1 cellular context compared by ENCODE assay signal in the genomic region with DNA sequence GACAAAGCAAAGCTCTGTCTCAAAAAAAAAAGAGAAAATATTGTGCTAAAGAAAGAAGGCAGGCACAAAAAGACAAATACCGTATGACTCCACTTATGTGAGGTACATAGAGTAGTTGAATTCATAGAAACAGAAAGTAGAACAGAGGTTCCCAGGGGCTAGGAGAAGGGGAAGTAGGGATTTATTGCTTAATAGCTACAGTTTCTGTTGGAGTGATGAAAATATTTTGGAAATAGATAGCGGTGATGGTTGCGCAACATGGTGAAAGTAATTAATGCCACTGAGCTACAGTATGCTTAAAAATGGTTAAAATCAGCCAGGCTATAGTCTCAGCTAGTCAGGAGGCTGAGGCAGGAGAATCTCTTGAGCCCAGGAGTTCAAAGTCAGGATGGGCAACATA.
TF ChIP-seq lines count a peak whose summit lies in the region.

No MANE protein-coding gene starts in this region.

TF ChIP-seq in K562, 482 proteins besides CTCF, POLR2A, EP300 and RAD21 (continued from another document):
- TF ChIP-seq TAF9B (IDR thresholded peaks at IDR 0.05; ENCODE audit: partially characterized antibody) (no peak), ZNF384 (IDR thresholded peaks at IDR 0.05; ENCODE audit: low read depth, low read length) (no peak), ZNF780A (CRISPR knock-in tag; IDR thresholded peaks at IDR 0.05) (no peak), GTF2E2 (tag; IDR thresholded peaks at IDR 0.05) (no peak), HNRNPK (IDR thresholded peaks at IDR 0.05; ENCODE audit: low read depth, low read length, poor library complexity, severe bottlenecking) (no peak), BDP1 (IDR thresholded peaks at IDR 0.05; ENCODE audit: insufficient read depth, insufficient read length) (no peak), KLF10 (CRISPR knock-in tag; IDR thresholded peaks at IDR 0.05) (no peak), MIER1 (IDR thresholded peaks at IDR 0.05; ENCODE audit: low read depth) (no peak), BRD9 (IDR thresholded peaks at IDR 0.05; ENCODE audit: low read depth, partially characterized antibody) (no peak), SMAD2 (IDR thresholded peaks at IDR 0.05; ENCODE audit: low read depth, low read length) (no peak), PPARD (CRISPR knock-in tag; IDR thresholded peaks at IDR 0.05) (no peak), ZSCAN29 (IDR thresholded peaks at IDR 0.05) (no peak), ZNF77 (CRISPR knock-in tag; IDR thresholded peaks at IDR 0.05) (no peak), TRIM24 (IDR thresholded peaks at IDR 0.05) (peak; percentile 23 to 39; a peak in 1 of 4 replicates), NR3C1 (CRISPR knock-in tag; IDR thresholded peaks at IDR 0.05) (no peak), SMARCE1 (IDR thresholded peaks at IDR 0.05) (0 out of 2 replicates have a peak, but pooled peaks have one; percentile 21), CEBPB (tag; IDR thresholded peaks at IDR 0.05) (peak; percentile 99), JUNB (CRISPR knock-in tag; conservative IDR thresholded peaks at IDR 0.05) (no peak), E2F3 (CRISPR knock-in tag; IDR thresholded peaks at IDR 0.05) (no peak), IRF2 (CRISPR knock-in tag; IDR thresholded peaks at IDR 0.05) (no peak), CEBPG (CRISPR knock-in tag; IDR thresholded peaks at IDR 0.05) (peak; percentile 89), CEBPG (tag; conservative IDR thresholded peaks at IDR 0.05 in 1 of 2, IDR thresholded peaks at IDR 0.05 in 1 of 2) (peak; percentile 97 to 100), ZNF584 (CRISPR knock-in tag; IDR thresholded peaks at IDR 0.05; ENCODE audit: low read depth) (no peak)
- TF ChIP-seq, protein P1, sequence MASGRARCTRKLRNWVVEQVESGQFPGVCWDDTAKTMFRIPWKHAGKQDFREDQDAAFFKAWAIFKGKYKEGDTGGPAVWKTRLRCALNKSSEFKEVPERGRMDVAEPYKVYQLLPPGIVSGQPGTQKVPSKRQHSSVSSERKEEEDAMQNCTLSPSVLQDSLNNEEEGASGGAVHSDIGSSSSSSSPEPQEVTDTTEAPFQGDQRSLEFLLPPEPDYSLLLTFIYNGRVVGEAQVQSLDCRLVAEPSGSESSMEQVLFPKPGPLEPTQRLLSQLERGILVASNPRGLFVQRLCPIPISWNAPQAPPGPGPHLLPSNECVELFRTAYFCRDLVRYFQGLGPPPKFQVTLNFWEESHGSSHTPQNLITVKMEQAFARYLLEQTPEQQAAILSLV (tag; IDR thresholded peaks at IDR 0.05), result peak; percentile 90
- TF ChIP-seq, protein P2, sequence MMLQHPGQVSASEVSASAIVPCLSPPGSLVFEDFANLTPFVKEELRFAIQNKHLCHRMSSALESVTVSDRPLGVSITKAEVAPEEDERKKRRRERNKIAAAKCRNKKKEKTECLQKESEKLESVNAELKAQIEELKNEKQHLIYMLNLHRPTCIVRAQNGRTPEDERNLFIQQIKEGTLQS (IDR thresholded peaks at IDR 0.05), result peak; percentile 24; the same call in 1 of the 2 replicates
- TF ChIP-seq, protein P2 (CRISPR knock-in tag; conservative IDR thresholded peaks at IDR 0.05), result no peak
- TF ChIP-seq, protein P3, sequence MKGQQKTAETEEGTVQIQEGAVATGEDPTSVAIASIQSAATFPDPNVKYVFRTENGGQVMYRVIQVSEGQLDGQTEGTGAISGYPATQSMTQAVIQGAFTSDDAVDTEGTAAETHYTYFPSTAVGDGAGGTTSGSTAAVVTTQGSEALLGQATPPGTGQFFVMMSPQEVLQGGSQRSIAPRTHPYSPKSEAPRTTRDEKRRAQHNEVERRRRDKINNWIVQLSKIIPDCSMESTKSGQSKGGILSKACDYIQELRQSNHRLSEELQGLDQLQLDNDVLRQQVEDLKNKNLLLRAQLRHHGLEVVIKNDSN (CRISPR knock-in tag; IDR thresholded peaks at IDR 0.05), result no peak
- TF ChIP-seq, protein P4, sequence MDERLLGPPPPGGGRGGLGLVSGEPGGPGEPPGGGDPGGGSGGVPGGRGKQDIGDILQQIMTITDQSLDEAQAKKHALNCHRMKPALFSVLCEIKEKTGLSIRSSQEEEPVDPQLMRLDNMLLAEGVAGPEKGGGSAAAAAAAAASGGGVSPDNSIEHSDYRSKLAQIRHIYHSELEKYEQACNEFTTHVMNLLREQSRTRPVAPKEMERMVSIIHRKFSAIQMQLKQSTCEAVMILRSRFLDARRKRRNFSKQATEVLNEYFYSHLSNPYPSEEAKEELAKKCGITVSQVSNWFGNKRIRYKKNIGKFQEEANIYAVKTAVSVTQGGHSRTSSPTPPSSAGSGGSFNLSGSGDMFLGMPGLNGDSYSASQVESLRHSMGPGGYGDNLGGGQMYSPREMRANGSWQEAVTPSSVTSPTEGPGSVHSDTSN (CRISPR knock-in tag; IDR thresholded peaks at IDR 0.05; ENCODE audit: low read depth), result no peak
- TF ChIP-seq, protein P4 (tag; conservative IDR thresholded peaks at IDR 0.05; ENCODE audit: low read depth), result no peak
- TF ChIP-seq, protein P5, sequence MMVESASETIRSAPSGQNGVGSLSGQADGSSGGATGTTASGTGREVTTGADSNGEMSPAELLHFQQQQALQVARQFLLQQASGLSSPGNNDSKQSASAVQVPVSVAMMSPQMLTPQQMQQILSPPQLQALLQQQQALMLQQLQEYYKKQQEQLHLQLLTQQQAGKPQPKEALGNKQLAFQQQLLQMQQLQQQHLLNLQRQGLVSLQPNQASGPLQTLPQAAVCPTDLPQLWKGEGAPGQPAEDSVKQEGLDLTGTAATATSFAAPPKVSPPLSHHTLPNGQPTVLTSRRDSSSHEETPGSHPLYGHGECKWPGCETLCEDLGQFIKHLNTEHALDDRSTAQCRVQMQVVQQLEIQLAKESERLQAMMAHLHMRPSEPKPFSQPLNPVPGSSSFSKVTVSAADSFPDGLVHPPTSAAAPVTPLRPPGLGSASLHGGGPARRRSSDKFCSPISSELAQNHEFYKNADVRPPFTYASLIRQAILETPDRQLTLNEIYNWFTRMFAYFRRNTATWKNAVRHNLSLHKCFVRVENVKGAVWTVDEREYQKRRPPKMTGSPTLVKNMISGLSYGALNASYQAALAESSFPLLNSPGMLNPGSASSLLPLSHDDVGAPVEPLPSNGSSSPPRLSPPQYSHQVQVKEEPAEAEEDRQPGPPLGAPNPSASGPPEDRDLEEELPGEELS (CRISPR knock-in tag; IDR thresholded peaks at IDR 0.05; ENCODE audit: borderline replicate concordance), result no peak
TF ChIP-seq in K562: peak in this region for 6.
